ENCODE assay signal across 12 cellular contexts in the genomic region with DNA sequence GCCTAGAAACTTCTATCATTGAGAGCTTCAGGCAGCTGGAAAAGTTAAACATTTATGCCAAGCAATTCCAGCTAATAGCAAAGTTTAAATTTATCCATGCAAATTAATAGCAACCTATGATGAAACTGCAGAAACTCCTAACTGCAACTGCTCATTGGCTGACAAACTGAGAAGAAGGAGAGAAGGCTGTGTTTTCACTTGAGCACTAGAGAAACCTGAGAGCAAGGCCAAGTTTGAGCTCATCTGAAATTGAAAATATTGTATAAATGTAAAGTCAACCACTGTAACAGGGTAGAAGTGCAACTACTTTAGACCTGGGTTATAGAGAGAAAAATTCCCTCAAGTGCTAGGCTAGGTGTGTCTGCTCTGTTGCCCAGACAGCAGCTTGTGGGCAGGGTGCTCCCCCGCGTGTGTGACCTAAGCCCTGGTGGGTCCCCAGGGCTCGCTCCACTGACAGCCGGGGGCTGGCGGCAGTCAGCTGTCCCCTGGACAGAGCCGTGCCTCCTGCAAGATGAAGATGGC. TPM values are rescaled to one million over a fixed set of nuclear protein-coding genes. Genes with fewer than 3 reads are reported as not detected.
DNase-seq lines count a peak whose midpoint lies in the region; ATAC-seq, FAIRE-seq and TF ChIP-seq lines count a peak whose summit lies in the region.
"Had no signal": no experiment of that assay in that cellular context is flagged by ENCODE, and none has a peak within 500 bp of the region (broad histone marks: within the 10 kb centered on the region; RNA-seq: fewer than 3 reads in every experiment).

No MANE protein-coding gene starts in this region.

- no peaks in the 10 kb centered on the region for H3K36me3 ChIP-seq in GM06990 (ENCODE audit: control insufficient read depth, insufficient read depth, low read length)
- no peaks in the 10 kb centered on the region for H3K36me3 ChIP-seq in small intestine (ENCODE audit: control insufficient read depth in 2 of 2, insufficient read depth in 2 of 2, low read length in 2 of 2)

- no peaks in the 10 kb centered on the region for H3K9me3 ChIP-seq in small intestine (ENCODE audit: control insufficient read depth, low read depth)

- FAIRE-seq in small intestine (lab: Jason Lieb, UNC): no peak

- peak; percentile 42 for DNase-seq in GM06990 (ENCODE audit: extremely low read depth, insufficient read length)
- peak; percentile 15 for DNase-seq in fibroblast of peridontal ligament (ENCODE audit: extremely low read depth)
- DNase-seq in amniotic stem cell (lab: John Stamatoyannopoulos, UW): no peak
- no peak for DNase-seq in small intestine
- no peak for DNase-seq in activated effector memory CD4-positive, alpha-beta T cell treated with anti-CD3 and anti-CD28 coated beads, Interleukin-2, amount 50 U/mL, for 16 hours
- DNase-seq in SK-N-DZ (ENCODE audit: low spot score): no peak
- DNase-seq: activated naive CD4-positive, alpha-beta T cell treated with anti-CD3 and anti-CD28 coated beads, Interleukin-2, amount 50 U/mL, for 16 hours; erythroblast; NCI-H1417; nephron progenitor cell had no signal

- H3K4me3 ChIP-seq in GM06990 (replicated peaks; ENCODE audit: low read depth, low read length): no peak overlapping the region
- H3K4me3 ChIP-seq in small intestine (ENCODE audit: low read depth in 1 of 2, low read length in 2 of 2): no peak overlapping the region

- H3K4me1 ChIP-seq in small intestine (ENCODE audit: control insufficient read depth in 2 of 2, insufficient read depth in 1 of 2, low read depth in 1 of 2, low read length in 1 of 2): no peaks in the 10 kb centered on the region

- WGBS in small intestine, 3 donors: 61 to 92% (median 79%) methylated on average over 6 of the region's 6 CpGs

- no peak for TF ChIP-seq CTCF in GM06990 (IDR thresholded peaks at IDR 0.05; ENCODE audit: insufficient read depth, low read length, poor library complexity, severe bottlenecking)

- peaks cover 2% of the 10 kb centered on the region; the same call in 1 of the 2 replicates for H3K27me3 ChIP-seq in GM06990 (replicated peaks; ENCODE audit: control insufficient read depth, insufficient read depth, low read length)
- no peaks in the 10 kb centered on the region for H3K27me3 ChIP-seq in small intestine (ENCODE audit: control insufficient read depth in 2 of 2, insufficient read depth in 2 of 2, low read length in 2 of 2)

- ATAC-seq in GM19463 (IDR thresholded peaks at IDR 0.05; ENCODE audit: unreplicated experiment): peak; percentile 71
- ATAC-seq in HG03095 (IDR thresholded peaks at IDR 0.05; ENCODE audit: unreplicated experiment): peak; percentile 87

- no peak overlapping the region for H3K27ac ChIP-seq in small intestine (ENCODE audit: low read depth in 1 of 2, low read length in 1 of 2)

RNA-seq across cellular contexts. Expression of a gene that starts 50.2 kb away (rescaled TPM):
- polyA plus RNA-seq in small intestine: 1 to 10 TPM in 1 of 3 donors, not detected in 2; 1.2 TPM
- polyA plus RNA-seq in SK-N-DZ (2014; cell fraction: cytosol; rRNA removed): 7.0 and 8.4 TPM in 2 replicates
- 5.5 and 7.7 TPM in 2 replicates for polyA plus RNA-seq in SK-N-DZ (2014; cell fraction: nucleus; rRNA removed)

Comparison
In these comparisons a context has a peak if more than half of its experiments do, and no peak if none do; other contexts are left out.
1. DNase-seq: peak in GM06990 (single experiment) and fibroblast of peridontal ligament (single experiment); none in amniotic stem cell (single experiment), small intestine (single experiment), activated effector memory CD4-positive, alpha-beta T cell treated with anti-CD3 and anti-CD28 coated beads, Interleukin-2, amount 50 U/mL, for 16 hours (single experiment) and SK-N-DZ (single experiment).